22 cellular contexts compared by ENCODE assay signal in genomic region chr13:48244159-48244558, GRCh38. TPM values are rescaled to one million over a fixed set of nuclear protein-coding genes. Genes with fewer than 3 reads are reported as not detected.
A peak's percentile ranks its signal among the peaks of the same experiment; 100 is the strongest.
DNase-seq lines count a peak whose midpoint lies in the region; ATAC-seq, FAIRE-seq and TF ChIP-seq lines count a peak whose summit lies in the region.
"Had no signal": no experiment of that assay in that cellular context is flagged by ENCODE, and none has a peak within 500 bp of the region (broad histone marks: within the 10 kb centered on the region; RNA-seq: fewer than 3 reads in every experiment).

No MANE protein-coding gene starts in this region.

- TF ChIP-seq EP300 in HepG2 (IDR thresholded peaks at IDR 0.05; ENCODE audit: low read depth in 2 of 2, low read length in 2 of 2) (no peak), HepG2 (CRISPR knock-in tag; IDR thresholded peaks at IDR 0.05; ENCODE audit: borderline replicate concordance) (no peak)

- peaks cover 44% of the 10 kb centered on the region for H3K4me1 ChIP-seq in HepG2 (ENCODE audit: insufficient read depth, low read length)
- peaks cover 0 to 38% (median 18%) of the 10 kb centered on the region in 5 donors for H3K4me1 ChIP-seq in subcutaneous abdominal adipose tissue (ENCODE audit: control insufficient read depth in 5 of 5, insufficient read depth in 5 of 5, low read length in 5 of 5)
- H3K4me1 ChIP-seq: SJSA1 had no signal

- no peak for FAIRE-seq in HepG2 (lab: Jason Lieb, UNC)
- FAIRE-seq: H54 had no signal

- DNase-seq in DMS 273 (lab: John Stamatoyannopoulos, UW; ENCODE audit: unreplicated experiment) (peak; percentile 11), DMS 273 treated with DMSO at 0.1 percent for 48 hours (lab: John Stamatoyannopoulos, UW) (no peak), left ventricle myocardium superior (no peak), Right ventricle myocardium superior (no peak), HepG2 (ENCODE audit: low spot score) (no peak), A172 (ENCODE audit: low spot score) (no peak)
- DNase-seq: IMR-90, Kasumi-1, MG63, NCI-H1092, NCI-H1436 treated with DMSO at 0.1 percent for 48 hours, NCI-H2029 treated with DMSO at 0.1 percent for 48 hours, NCI-H2171 treated with DMSO at 0.1 percent for 48 hours, NCI-H446, NCI-H526 treated with DMSO at 0.1 percent for 48 hours had no signal

- ATAC-seq in left ventricle myocardium superior (peak; percentile 33), Right ventricle myocardium superior (ENCODE audit: poor library complexity) (no peak), HepG2 (peak; percentile 65; the same call in 1 of the 3 replicates), HG03196 (IDR thresholded peaks at IDR 0.05; ENCODE audit: unreplicated experiment) (no peak)
- ATAC-seq: Panc1 had no signal

- intact Hi-C loops in left ventricle myocardium superior (cut with micrococcal nuclease), result no loop called here
- intact Hi-C loops in Right ventricle myocardium superior (cut with DNase I), result no loop called here
- intact Hi-C loops in HepG2 (cut with micrococcal nuclease; ENCODE audit: unreplicated experiment), result no loop called here

- H3K36me3 ChIP-seq in HepG2 (replicated peaks in 1 of 2; ENCODE audit: control insufficient read depth in 1 of 2, insufficient read depth in 2 of 2, low read length in 2 of 2) (peaks cover 0 to 3% of the 10 kb centered on the region in 2 experiments; a peak in 1 of 5 replicates), subcutaneous abdominal adipose tissue (ENCODE audit: control insufficient read depth in 5 of 5, insufficient read depth in 5 of 5, low read length in 5 of 5) (peaks cover 0 to 13% (median 4%) of the 10 kb centered on the region in 5 donors)

- BruUV-seq in HepG2 (replicated peaks; lab: Mats Ljungman, UMichigan), result no TSS peak

- H3K4me2 ChIP-seq in HepG2 (ENCODE audit: low read depth, low read length), result no peak overlapping the region

- H3K9me3 ChIP-seq in HepG2 (ENCODE audit: low read length) (no peaks in the 10 kb centered on the region), subcutaneous abdominal adipose tissue (ENCODE audit: control insufficient read depth in 5 of 5, low read length in 5 of 5) (no peaks in the 10 kb centered on the region)
- H3K9me3 ChIP-seq: MG63, SJSA1 had no signal

- 86% methylated on average over 1 of the region's 1 CpG for WGBS in HepG2 (ENCODE audit: low lambda C conversion rate)

- CTCF ChIA-PET in HepG2 (lab: Yijun Ruan, JAX; ENCODE audit: low intra/inter-chr PET ratio, low total read pairs), result no interaction called here

- no peak for TF ChIP-seq POLR2A in HepG2 (IDR thresholded peaks at IDR 0.05; ENCODE audit: insufficient read depth in 1 of 2, low read depth in 2 of 2, low read length in 2 of 2)

- peaks cover 4% of the 10 kb centered on the region; the same call in 1 of the 2 replicates for H4K20me1 ChIP-seq in HepG2 (ENCODE audit: insufficient read depth, low read length)

- H3K27me3 ChIP-seq in HepG2 (ENCODE audit: control insufficient read depth in 1 of 2, insufficient read depth in 2 of 2, low read length in 2 of 2), result no peaks in the 10 kb centered on the region
- no peaks in the 10 kb centered on the region for H3K27me3 ChIP-seq in subcutaneous abdominal adipose tissue (ENCODE audit: control insufficient read depth in 5 of 5, insufficient read depth in 4 of 5, low read length in 5 of 5)
- H3K27me3 ChIP-seq: MG63, SJSA1 had no signal

- no peak overlapping the region for H3K4me3 ChIP-seq in HepG2 (replicated peaks in 1 of 3; ENCODE audit: insufficient read depth in 1 of 3, low read depth in 2 of 3, low read length in 3 of 3)
- H3K4me3 ChIP-seq in subcutaneous abdominal adipose tissue (ENCODE audit: low read depth in 1 of 5, low read length in 5 of 5), result no peak overlapping the region
- H3K4me3 ChIP-seq: MG63, SJSA1 had no signal

- TF ChIP-seq RAD21 in HepG2 (CRISPR knock-in tag; IDR thresholded peaks at IDR 0.05), result no peak

- H3K79me2 ChIP-seq in HepG2 (ENCODE audit: insufficient read depth, low read length), result peaks cover 70% of the 10 kb centered on the region

- H2AFZ ChIP-seq in HepG2 (ENCODE audit: low read length), result no peak overlapping the region

- H3K27ac ChIP-seq in HepG2 (ENCODE audit: extremely low read length, insufficient read depth, low read length), result no peak overlapping the region
- H3K27ac ChIP-seq in subcutaneous abdominal adipose tissue (ENCODE audit: low read depth, low read length), result peak overlapping the region; percentile 37
- H3K27ac ChIP-seq: 22Rv1, HL-60, SJSA1 had no signal

- TF ChIP-seq CTCF in HepG2 (CRISPR knock-in tag; IDR thresholded peaks at IDR 0.05), result no peak

- H3K9ac ChIP-seq in HepG2 (ENCODE audit: insufficient read depth, low read depth, low read length), result no peak overlapping the region
- H3K9ac ChIP-seq in subcutaneous abdominal adipose tissue (ENCODE audit: low read length in 5 of 5), result no peak overlapping the region

- POLR2A ChIA-PET in HepG2 (lab: Yijun Ruan, JAX), result no interaction called here

- in situ Hi-C loops in HepG2 (cut with HindIII; ENCODE audit: extremely low pct_ligation_motif_present, low pct_unique_long_range_greater_than_20kb), result no loop called here

TF ChIP-seq in HepG2, 621 proteins besides CTCF, POLR2A, EP300 and RAD21 (continues in another document):
- no peak for TF ChIP-seq DPF2 (CRISPR knock-in tag; IDR thresholded peaks at IDR 0.05; ENCODE audit: borderline replicate concordance, low read depth)

RNA-seq across cellular contexts. Expression of gene ITM2B, which starts 11.2 kb away (rescaled TPM):
- total RNA-seq in left ventricle myocardium superior (519 TPM), Right ventricle myocardium superior (516 TPM), HepG2 (2016; rRNA removed; fragmentation: Illumina TruSeq; extraction: Trizol) (80.7 and 158 TPM in 2 replicates)
- total RNA-seq in HepG2 (2016; cell fraction: cytosol; rRNA removed; fragmentation: Illumina TruSeq; extraction: Trizol; ENCODE audit: low read depth), result 19.7 and 23.5 TPM in 2 replicates
- total RNA-seq in HepG2 (2016; cell fraction: insoluble cytoplasmic fraction; rRNA removed; fragmentation: Illumina TruSeq; extraction: Trizol), result 78.9 and 158 TPM in 2 replicates
- total RNA-seq in HepG2 (2016; cell fraction: membrane; rRNA removed; fragmentation: Illumina TruSeq; extraction: Trizol), result 28.8 and 29.1 TPM in 2 replicates
- 139 and 183 TPM in 2 replicates for total RNA-seq in HepG2 (2016; cell fraction: nucleus; rRNA removed; fragmentation: Illumina TruSeq; extraction: Trizol)
- polyA plus RNA-seq in HepG2 (2011; rRNA removed), result 285 and 373 TPM in 2 replicates
- 119 and 216 TPM in 2 replicates for polyA plus RNA-seq in HepG2 (2011; cell fraction: cytosol; rRNA removed)
- polyA plus RNA-seq in HepG2 (2011; cell fraction: nucleus; rRNA removed), result 51.2 and 79.9 TPM in 2 replicates
- 312 and 366 TPM in 2 replicates for polyA plus RNA-seq in HepG2 (2012)
- polyA plus RNA-seq in HepG2 (2016; cell fraction: cytosol; fragmentation: Illumina TruSeq; extraction: Trizol; ENCODE audit: low read depth), result 32.7 and 38.7 TPM in 2 replicates
- 145 and 159 TPM in 2 replicates for polyA plus RNA-seq in HepG2 (2016; cell fraction: insoluble cytoplasmic fraction; fragmentation: Illumina TruSeq; extraction: Trizol; ENCODE audit: low read depth)
- 44.0 and 47.1 TPM in 2 replicates for polyA plus RNA-seq in HepG2 (2016; cell fraction: membrane; fragmentation: Illumina TruSeq; extraction: Trizol; ENCODE audit: low read depth)
- 391 and 415 TPM in 2 replicates for polyA plus RNA-seq in HepG2 (2016; cell fraction: nucleus; fragmentation: Illumina TruSeq; extraction: Trizol; ENCODE audit: insufficient read depth, low read depth)
- polyA minus RNA-seq in HepG2 (2011; rRNA and poly(A)+ RNA removed; ENCODE audit: low replicate concordance), result 16.4 and 36.7 TPM in 2 replicates
- 139 and 194 TPM in 2 replicates for polyA minus RNA-seq in HepG2 (2011; cell fraction: cytosol; rRNA and poly(A)+ RNA removed)
- 29.0 and 53.7 TPM in 2 replicates for polyA minus RNA-seq in HepG2 (2011; cell fraction: nucleus; rRNA and poly(A)+ RNA removed)
- total RNA-seq in A172 (2014; rRNA removed; shearing (Covaris generic)), result 147 and 160 TPM in 2 replicates

RNA-seq across cellular contexts. Expression of gene RB1, which starts 59.4 kb away (rescaled TPM):
- total RNA-seq in left ventricle myocardium superior, result 34.2 TPM
- total RNA-seq in Right ventricle myocardium superior, result 24.4 TPM
- 23.7 and 35.7 TPM in 2 replicates for total RNA-seq in HepG2 (2016; rRNA removed; fragmentation: Illumina TruSeq; extraction: Trizol)
- 2.6 and 3.1 TPM in 2 replicates for total RNA-seq in HepG2 (2016; cell fraction: cytosol; rRNA removed; fragmentation: Illumina TruSeq; extraction: Trizol; ENCODE audit: low read depth)
- 21.7 and 35.5 TPM in 2 replicates for total RNA-seq in HepG2 (2016; cell fraction: insoluble cytoplasmic fraction; rRNA removed; fragmentation: Illumina TruSeq; extraction: Trizol)
- total RNA-seq in HepG2 (2016; cell fraction: membrane; rRNA removed; fragmentation: Illumina TruSeq; extraction: Trizol), result 11.2 and 11.5 TPM in 2 replicates
- 23.1 and 26.3 TPM in 2 replicates for total RNA-seq in HepG2 (2016; cell fraction: nucleus; rRNA removed; fragmentation: Illumina TruSeq; extraction: Trizol)
- 11.0 and 15.6 TPM in 2 replicates for polyA plus RNA-seq in HepG2 (2011; rRNA removed)
- polyA plus RNA-seq in HepG2 (2011; cell fraction: cytosol; rRNA removed), result 6.0 and 9.8 TPM in 2 replicates
- 4.1 and 5.4 TPM in 2 replicates for polyA plus RNA-seq in HepG2 (2011; cell fraction: nucleus; rRNA removed)
- polyA plus RNA-seq in HepG2 (2012), result 15.5 and 15.8 TPM in 2 replicates
- 0.92 and 0.93 TPM in 2 replicates for polyA plus RNA-seq in HepG2 (2016; cell fraction: cytosol; fragmentation: Illumina TruSeq; extraction: Trizol; ENCODE audit: low read depth)
- polyA plus RNA-seq in HepG2 (2016; cell fraction: insoluble cytoplasmic fraction; fragmentation: Illumina TruSeq; extraction: Trizol; ENCODE audit: low read depth), result 34.7 and 35.7 TPM in 2 replicates
- polyA plus RNA-seq in HepG2 (2016; cell fraction: membrane; fragmentation: Illumina TruSeq; extraction: Trizol; ENCODE audit: low read depth), result 4.2 and 4.3 TPM in 2 replicates
- 17.8 and 23.0 TPM in 2 replicates for polyA plus RNA-seq in HepG2 (2016; cell fraction: nucleus; fragmentation: Illumina TruSeq; extraction: Trizol; ENCODE audit: insufficient read depth, low read depth)
- polyA minus RNA-seq in HepG2 (2011; rRNA and poly(A)+ RNA removed; ENCODE audit: low replicate concordance), result 7.8 and 8.2 TPM in 2 replicates
- 13.0 TPM in 2 replicates for polyA minus RNA-seq in HepG2 (2011; cell fraction: cytosol; rRNA and poly(A)+ RNA removed)
- 32.4 and 33.0 TPM in 2 replicates for polyA minus RNA-seq in HepG2 (2011; cell fraction: nucleus; rRNA and poly(A)+ RNA removed)
- total RNA-seq in A172 (2014; rRNA removed; shearing (Covaris generic)), result 55.3 and 57.9 TPM in 2 replicates

Comparison
In these comparisons a context has a peak if more than half of its experiments do, and no peak if none do; other contexts are left out.
1. ATAC-seq: peak in left ventricle myocardium superior (single experiment) and HepG2 (single experiment); none in Right ventricle myocardium superior (single experiment) and HG03196 (single experiment).